Comparison of ENCODE assay signal across 24 cellular contexts in the genomic region with DNA sequence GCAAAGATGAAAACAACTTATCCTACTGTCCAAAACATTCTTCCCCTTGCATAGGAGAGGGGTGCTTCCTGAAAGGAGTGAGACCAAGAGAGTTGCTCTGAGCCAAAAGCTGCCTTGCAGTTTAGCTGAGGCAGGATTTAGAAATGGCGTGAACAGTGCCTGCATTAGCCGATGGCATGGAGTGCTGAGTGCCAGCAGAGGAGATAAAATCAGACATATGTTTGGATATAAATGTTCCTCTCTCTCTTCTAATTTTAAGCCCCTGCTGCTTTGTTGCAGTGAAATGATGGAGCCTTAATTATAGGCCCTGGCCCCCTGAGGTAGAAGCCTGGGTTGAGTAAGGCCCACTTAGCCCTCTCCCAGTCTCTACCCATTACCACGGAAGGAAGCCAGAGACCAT. TPM values are rescaled to one million over a fixed set of nuclear protein-coding genes. Genes with fewer than 3 reads are reported as not detected.
A peak's percentile ranks its signal among the peaks of the same experiment; 100 is the strongest.
DNase-seq lines count a peak whose midpoint lies in the region; ATAC-seq, FAIRE-seq and TF ChIP-seq lines count a peak whose summit lies in the region.
"Had no signal": no experiment of that assay in that cellular context is flagged by ENCODE, and none has a peak within 500 bp of the region (broad histone marks: within the 10 kb centered on the region; RNA-seq: fewer than 3 reads in every experiment).

No MANE protein-coding gene starts in this region.

- no peak overlapping the region for H2BK120ac ChIP-seq in H1 (replicated peaks; ENCODE audit: low read depth, low read length)

- FAIRE-seq in HepG2 (lab: Jason Lieb, UNC), result no peak
- FAIRE-seq in H1 (lab: Jason Lieb, UNC), result no peak
- FAIRE-seq: GM12892, GM19239, H54 had no signal

- no peak overlapping the region for H3K23ac ChIP-seq in H1 (ENCODE audit: insufficient read length)

- no peak overlapping the region for H2BK20ac ChIP-seq in H1 (ENCODE audit: low read length)

- no peaks in the 10 kb centered on the region for H3K9me3 Mint-ChIP-seq in activated CD4-positive, alpha-beta T cell treated with anti-CD3 and anti-CD28 coated beads for 36 hours (ENCODE audit: low read depth)
- H3K9me3 Mint-ChIP-seq: CD8-positive, alpha-beta memory T cell had no signal

- no peak overlapping the region for H3K18ac ChIP-seq in H1 (ENCODE audit: extremely low read depth, low read length)

- H3K36me3 Mint-ChIP-seq in activated CD4-positive, alpha-beta T cell treated with anti-CD3 and anti-CD28 coated beads for 36 hours (ENCODE audit: low read depth), result peaks cover 30% of the 10 kb centered on the region

- no peak overlapping the region for H2BK12ac ChIP-seq in H1 (ENCODE audit: low read depth, low read length)

- H3K27me3 ChIP-seq in HepG2 (ENCODE audit: control insufficient read depth in 1 of 2, insufficient read depth in 2 of 2, low read length in 2 of 2), result no peaks in the 10 kb centered on the region
- no peaks in the 10 kb centered on the region for H3K27me3 ChIP-seq in right lobe of liver
- H3K27me3 ChIP-seq in H1 (replicated peaks in 1 of 4; ENCODE audit: control insufficient read depth in 3 of 4, extremely low read depth in 1 of 4, insufficient read depth in 3 of 4, low read length in 3 of 4), result no peaks in the 10 kb centered on the region
- H3K27me3 ChIP-seq: MG63, Peyer's patch, SJCRH30 had no signal

- CTCF ChIA-PET in HepG2 (lab: Yijun Ruan, JAX; ENCODE audit: low intra/inter-chr PET ratio, low total read pairs), result no interaction called here
- CTCF ChIA-PET in H1 (lab: Charles Lee; ENCODE audit: partially characterized antibody), result interaction anchor here (0.6 to 3.8 kb wide), 5 partner anchors 12 to 316 kb away, joined by 3 to 20 read pairs (median 5); no protein-coding TSS in a partner anchor
- CTCF ChIA-PET in activated CD4-positive, alpha-beta T cell treated with anti-CD3 and anti-CD28 coated beads for 36 hours (lab: Charles Lee), result no interaction called here

- H2AFZ ChIP-seq in HepG2 (ENCODE audit: low read length), result no peak overlapping the region
- H2AFZ ChIP-seq in H1 (ENCODE audit: low read length), result no peak overlapping the region

- peak overlapping the region; percentile 21; the same call in 1 of the 2 replicates for H2BK15ac ChIP-seq in H1 (ENCODE audit: low read length)

- H3K36me3 ChIP-seq in HepG2 (replicated peaks in 1 of 2; ENCODE audit: control insufficient read depth in 1 of 2, insufficient read depth in 2 of 2, low read length in 2 of 2) (peaks cover 19 to 55% of the 10 kb centered on the region in 2 experiments), right lobe of liver (peaks cover 0 to 7% (median 0%) of the 10 kb centered on the region in 4 donors), SK-N-MC (ENCODE audit: insufficient read depth, low read length) (peaks cover 45% of the 10 kb centered on the region), H1 (ENCODE audit: control insufficient read depth in 2 of 4, insufficient read depth in 4 of 4, low read length in 3 of 4) (peaks cover 0 to 8% (median 1%) of the 10 kb centered on the region in 4 experiments; a peak in 2 of 8 replicates)
- H3K36me3 ChIP-seq: MG63 had no signal

- no peaks in the 10 kb centered on the region for H3K9me3 ChIP-seq in HepG2 (ENCODE audit: low read length)
- H3K9me3 ChIP-seq in right lobe of liver, result no peaks in the 10 kb centered on the region
- no peaks in the 10 kb centered on the region for H3K9me3 ChIP-seq in SK-N-MC (ENCODE audit: low read depth, low read length)
- H3K9me3 ChIP-seq in H1 (ENCODE audit: insufficient read depth in 2 of 2, low read depth in 1 of 2, low read length in 1 of 2), result no peaks in the 10 kb centered on the region
- H3K9me3 ChIP-seq: MG63, Peyer's patch, SJCRH30 had no signal

- TF ChIP-seq CTCF in HepG2 (CRISPR knock-in tag; IDR thresholded peaks at IDR 0.05) (no peak), right lobe of liver (IDR thresholded peaks at IDR 0.05) (no peak), H1 (IDR thresholded peaks at IDR 0.05; ENCODE audit: control extremely low read depth in 1 of 3, insufficient read depth in 1 of 3, low read depth in 1 of 3, low read length in 3 of 3) (no peak)

- no peak overlapping the region for H2BK5ac ChIP-seq in H1 (ENCODE audit: low read depth, low read length)

- no peak for TF ChIP-seq EP300 in HepG2 (IDR thresholded peaks at IDR 0.05; ENCODE audit: low read depth in 2 of 2, low read length in 2 of 2)
- no peak for TF ChIP-seq EP300 in HepG2 (CRISPR knock-in tag; IDR thresholded peaks at IDR 0.05; ENCODE audit: borderline replicate concordance)
- TF ChIP-seq EP300 in H1 (IDR thresholded peaks at IDR 0.05; ENCODE audit: borderline replicate concordance in 1 of 2, low read depth in 2 of 2, low read length in 2 of 2), result no peak

- POLR2A ChIA-PET in HepG2 (lab: Yijun Ruan, JAX), result no interaction called here
- POLR2A ChIA-PET in H1 (lab: Charles Lee; ENCODE audit: partially characterized antibody), result no interaction called here
- POLR2A ChIA-PET in activated CD4-positive, alpha-beta T cell treated with anti-CD3 and anti-CD28 coated beads for 36 hours (lab: Charles Lee), result no interaction called here

- no peak overlapping the region for H3K14ac ChIP-seq in H1 (ENCODE audit: insufficient read length)

- no peaks in the 10 kb centered on the region; the same call in 1 of the 2 replicates for H3K79me1 ChIP-seq in H1 (ENCODE audit: low read depth, low read length)

- H3K4me1 ChIP-seq in HepG2 (ENCODE audit: insufficient read depth, low read length), result no peaks in the 10 kb centered on the region
- peaks cover 0 to 20% (median 0%) of the 10 kb centered on the region in 4 donors for H3K4me1 ChIP-seq in right lobe of liver
- H3K4me1 ChIP-seq in H1 (replicated peaks in 1 of 4; ENCODE audit: control insufficient read depth in 3 of 4, insufficient read depth in 4 of 4, low read length in 3 of 4), result peaks cover 8 to 16% (median 12%) of the 10 kb centered on the region in 4 experiments; a peak in 6 of 7 replicates

- H4K8ac ChIP-seq in H1 (ENCODE audit: extremely low read depth, insufficient read depth, low read length), result no peak overlapping the region

- H3K4me1 Mint-ChIP-seq in activated CD4-positive, alpha-beta T cell treated with anti-CD3 and anti-CD28 coated beads for 36 hours, result peaks cover 22% of the 10 kb centered on the region

- in situ Hi-C loops in HepG2 (cut with HindIII; ENCODE audit: extremely low pct_ligation_motif_present, low pct_unique_long_range_greater_than_20kb), result no loop called here

- H3K79me2 ChIP-seq in HepG2 (ENCODE audit: insufficient read depth, low read length) (no peaks in the 10 kb centered on the region), H1 (ENCODE audit: control insufficient read depth in 1 of 2, insufficient read depth in 2 of 2, low read length in 2 of 2) (peaks cover 0 to 31% of the 10 kb centered on the region in 2 experiments; a peak in 2 of 4 replicates)

- no peak overlapping the region for H4K91ac ChIP-seq in H1 (replicated peaks; ENCODE audit: insufficient read length, low read length)

- TF ChIP-seq RAD21 in HepG2 (CRISPR knock-in tag; IDR thresholded peaks at IDR 0.05) (no peak), H1 (IDR thresholded peaks at IDR 0.05 in 1 of 2, conservative IDR thresholded peaks at IDR 0.05 in 1 of 2; ENCODE audit: low read depth in 2 of 2, low read length in 2 of 2) (no peak)

- no peak overlapping the region for H3K4me2 ChIP-seq in HepG2 (ENCODE audit: low read depth, low read length)
- H3K4me2 ChIP-seq in H1 (ENCODE audit: insufficient read depth in 1 of 2, low read depth in 2 of 2, low read length in 2 of 2), result no peak overlapping the region

- H4K5ac ChIP-seq in H1 (ENCODE audit: insufficient read length, low read depth, low read length), result no peak overlapping the region

- H3K4me3 ChIP-seq in HepG2 (replicated peaks in 1 of 3; ENCODE audit: insufficient read depth in 1 of 3, low read depth in 2 of 3, low read length in 3 of 3) (no peak overlapping the region), right lobe of liver (no peak overlapping the region), SK-N-MC (no peak overlapping the region), H1 (ENCODE audit: extremely low read depth in 1 of 4, insufficient read depth in 2 of 4, low read depth in 3 of 4, low read length in 4 of 4) (no peak overlapping the region)
- H3K4me3 ChIP-seq: MG63, Peyer's patch, SJCRH30 had no signal

- no peaks in the 10 kb centered on the region for H3K27me3 Mint-ChIP-seq in activated CD4-positive, alpha-beta T cell treated with anti-CD3 and anti-CD28 coated beads for 36 hours

- H3K27ac ChIP-seq in HepG2 (ENCODE audit: extremely low read length, insufficient read depth, low read length), result no peak overlapping the region
- no peak overlapping the region for H3K27ac ChIP-seq in right lobe of liver
- H3K27ac ChIP-seq in SK-N-MC, result peak overlapping the region; percentile 49; the same call in 1 of the 2 replicates
- H3K27ac ChIP-seq in H1 (ENCODE audit: low read depth, low read length), result no peak overlapping the region
- H3K27ac ChIP-seq in temporal lobe (ENCODE audit: low read depth, low read length), result peak overlapping the region; percentile 10
- H3K27ac ChIP-seq: C4-2B, Peyer's patch, SJCRH30 had no signal

- DNase-seq in HepG2 (ENCODE audit: low spot score), result no peak
- DNase-seq in right lobe of liver, result no peak
- no peak for DNase-seq in SK-N-MC (ENCODE audit: low read depth, low spot score)
- DNase-seq in H1 (ENCODE audit: low read depth in 1 of 2, low spot score in 2 of 2), result no peak
- no peak for DNase-seq in T-helper 2 cell
- no peak for DNase-seq in activated CD4-positive, alpha-beta T cell treated with anti-CD3 and anti-CD28 coated beads for 36 hours
- DNase-seq: 8988T; Calu3; CD8-positive, alpha-beta memory T cell; DMS153; MG63; NCI-H1417 treated with DMSO at 0.1 percent for 48 hours; NCI-H187; NCI-H748 treated with DMSO at 0.1 percent for 48 hours; Peyer's patch; SJCRH30 had no signal

- H4K20me1 ChIP-seq in HepG2 (ENCODE audit: insufficient read depth, low read length) (0 out of 2 replicates have a peak, but pooled peaks cover 2% of the 10 kb centered on the region), H1 (replicated peaks in 1 of 2; ENCODE audit: control insufficient read depth in 1 of 2, insufficient read depth in 2 of 2, low read length in 2 of 2) (peaks cover 13 to 14% of the 10 kb centered on the region in 2 experiments)

- no peak overlapping the region for H3K27ac Mint-ChIP-seq in activated CD4-positive, alpha-beta T cell treated with anti-CD3 and anti-CD28 coated beads for 36 hours
- H3K27ac Mint-ChIP-seq: CD8-positive, alpha-beta memory T cell had no signal

- TF ChIP-seq POLR2A in HepG2 (IDR thresholded peaks at IDR 0.05; ENCODE audit: insufficient read depth in 1 of 2, low read depth in 2 of 2, low read length in 2 of 2), result no peak
- no peak for TF ChIP-seq POLR2A in right lobe of liver (IDR thresholded peaks at IDR 0.05)
- no peak for TF ChIP-seq POLR2A in H1 (IDR thresholded peaks at IDR 0.05; ENCODE audit: control extremely low read depth in 1 of 2, low read depth in 2 of 2, low read length in 2 of 2)

- no TSS peak for BruUV-seq in HepG2 (replicated peaks; lab: Mats Ljungman, UMichigan)

- H3K4me3 Mint-ChIP-seq in activated CD4-positive, alpha-beta T cell treated with anti-CD3 and anti-CD28 coated beads for 36 hours, result no peak overlapping the region
- H3K4me3 Mint-ChIP-seq: CD8-positive, alpha-beta memory T cell had no signal

- H2AK5ac ChIP-seq in H1 (ENCODE audit: low read depth, low read length), result no peak overlapping the region

- no peaks in the 10 kb centered on the region for H3K23me2 ChIP-seq in H1 (ENCODE audit: low read depth, low read length)

- no peak overlapping the region for H3K4ac ChIP-seq in H1 (replicated peaks; ENCODE audit: insufficient read length, low read depth, low read length)

- H3K9ac ChIP-seq in HepG2 (ENCODE audit: insufficient read depth, low read depth, low read length), result no peak overlapping the region
- H3K9ac ChIP-seq in SK-N-MC (ENCODE audit: insufficient read length), result peak overlapping the region; percentile 41
- no peak overlapping the region for H3K9ac ChIP-seq in H1 (replicated peaks in 1 of 4; ENCODE audit: extremely low read depth in 1 of 4, low read depth in 3 of 4, low read length in 3 of 4)

- WGBS in HepG2 (ENCODE audit: low lambda C conversion rate), result 100% methylated on average over 3 of the region's 3 CpGs
- 81% methylated on average over 3 of the region's 3 CpGs for WGBS in right lobe of liver (ENCODE audit: insufficient coverage, low coverage, low lambda C conversion rate, missing lambda C conversion rate)
- WGBS in H1 (ENCODE audit: extremely low coverage in 1 of 2, insufficient coverage in 1 of 2, insufficient read length in 1 of 2, insufficient replicate concordance in 2 of 2, low coverage in 1 of 2, low lambda C conversion rate in 2 of 2, missing lambda C conversion rate in 1 of 2), 2 experiments, result 92% methylated on average over 3 of the region's 3 CpGs; no CpG with 5 or more reads in 1 of the 2 experiments

- ATAC-seq in HepG2, result no peak
- no peak for ATAC-seq in right lobe of liver
- no peak for ATAC-seq in HG03025 (IDR thresholded peaks at IDR 0.05; ENCODE audit: low FRiP score, unreplicated experiment)
- ATAC-seq in activated CD4-positive, alpha-beta T cell treated with anti-CD3 and anti-CD28 coated beads for 36 hours, result no peak

- intact Hi-C loops in HepG2 (cut with micrococcal nuclease; ENCODE audit: unreplicated experiment) (no loop called here), right lobe of liver (cut with DNase I) (no loop called here)
- intact Hi-C loops in activated CD4-positive, alpha-beta T cell treated with anti-CD3 and anti-CD28 coated beads for 36 hours (cut with DNase I, micrococcal nuclease), result no loop called here

- no peak overlapping the region for H3K56ac ChIP-seq in H1 (replicated peaks; ENCODE audit: insufficient read length, low read depth, low read length)

RNA-seq across cellular contexts. Expression of gene LRRC4, which starts 7.1 kb away (rescaled TPM):
- total RNA-seq in HepG2 (2016; rRNA removed; fragmentation: Illumina TruSeq; extraction: Trizol) (not detected in 2 replicates), right lobe of liver (1 to 10 TPM in 5 of 6 experiments, under 1 TPM in 1; 0.74 to 4.0 (median 2.5) TPM), temporal lobe (13.5 TPM)
- total RNA-seq in HepG2 (2016; cell fraction: cytosol; rRNA removed; fragmentation: Illumina TruSeq; extraction: Trizol; ENCODE audit: low read depth), result not detected in 2 replicates
- not detected in 2 replicates for total RNA-seq in HepG2 (2016; cell fraction: insoluble cytoplasmic fraction; rRNA removed; fragmentation: Illumina TruSeq; extraction: Trizol)
- not detected in 2 replicates for total RNA-seq in HepG2 (2016; cell fraction: membrane; rRNA removed; fragmentation: Illumina TruSeq; extraction: Trizol)
- not detected in 2 replicates for total RNA-seq in HepG2 (2016; cell fraction: nucleus; rRNA removed; fragmentation: Illumina TruSeq; extraction: Trizol)
- polyA plus RNA-seq in HepG2 (2011; rRNA removed) (not detected in 2 replicates), H1 (2011; rRNA removed) (15.4 and 16.4 TPM in 2 replicates)
- not detected in 2 replicates for polyA plus RNA-seq in HepG2 (2011; cell fraction: cytosol; rRNA removed)
- not detected in 2 replicates for polyA plus RNA-seq in HepG2 (2011; cell fraction: nucleus; rRNA removed)
- polyA plus RNA-seq in HepG2 (2012), result 0.08 and 0.23 TPM in 2 replicates
- polyA plus RNA-seq in HepG2 (2016; cell fraction: cytosol; fragmentation: Illumina TruSeq; extraction: Trizol; ENCODE audit: low read depth), result not detected in 2 replicates
- polyA plus RNA-seq in HepG2 (2016; cell fraction: insoluble cytoplasmic fraction; fragmentation: Illumina TruSeq; extraction: Trizol; ENCODE audit: low read depth), result not detected in 2 replicates
- not detected in 2 replicates for polyA plus RNA-seq in HepG2 (2016; cell fraction: membrane; fragmentation: Illumina TruSeq; extraction: Trizol; ENCODE audit: low read depth)
- not detected in 2 replicates for polyA plus RNA-seq in HepG2 (2016; cell fraction: nucleus; fragmentation: Illumina TruSeq; extraction: Trizol; ENCODE audit: insufficient read depth, low read depth)
- not detected in 2 replicates for polyA minus RNA-seq in HepG2 (2011; rRNA and poly(A)+ RNA removed; ENCODE audit: low replicate concordance)
- not detected in 2 replicates for polyA minus RNA-seq in HepG2 (2011; cell fraction: cytosol; rRNA and poly(A)+ RNA removed)
- not detected in 2 replicates for polyA minus RNA-seq in HepG2 (2011; cell fraction: nucleus; rRNA and poly(A)+ RNA removed)
- total RNA-seq in H1 (2021; fragmentation: NEBNext Ultra II Directional; extraction: Animal tissue kit (Norgen Biotek cat#: 25700)), result 13.4 and 15.1 TPM in 2 replicates
- polyA plus RNA-seq in H1 (2011; cell fraction: cytosol; rRNA removed), result 10.3 TPM
- polyA plus RNA-seq in H1 (2011; cell fraction: nucleus; rRNA removed), result 18.4 TPM
- 8.4 to 11.6 TPM (median 9.6 TPM) in 4 replicates for polyA plus RNA-seq in H1 (2012, experiment 1 of 2)
- 5.7 TPM for polyA plus RNA-seq in H1 (2012, experiment 2 of 2)
- 6.2 TPM for polyA plus RNA-seq in H1 (2013, experiment 1 of 2)
- 5.9 TPM for polyA plus RNA-seq in H1 (2013, experiment 2 of 2)
- polyA minus RNA-seq in H1 (2011; rRNA and poly(A)+ RNA removed), result 25.0 and 27.3 TPM in 2 replicates
- 6.7 TPM for polyA minus RNA-seq in H1 (2011; cell fraction: cytosol; rRNA and poly(A)+ RNA removed)
- polyA minus RNA-seq in H1 (2011; cell fraction: nucleus; rRNA and poly(A)+ RNA removed), result 13.3 TPM
- under 1 TPM; 0.37 to 0.50 TPM for total RNA-seq in activated CD4-positive, alpha-beta T cell treated with anti-CD3 and anti-CD28 coated beads for 36 hours
- total RNA-seq: Calu3, HT1080, NCI-H460 had no signal
- polyA plus RNA-seq: CD8-positive, alpha-beta memory T cell had no signal

Comparison
In these comparisons a context has a peak if more than half of its experiments do, and no peak if none do; other contexts are left out.
1. H3K27ac ChIP-seq: peak in SK-N-MC (single experiment) and temporal lobe (single experiment); none in HepG2 (single experiment), right lobe of liver (0 of 3) and H1 (single experiment).